In genomic region chr3:71128951-71129350, GRCh38 we compare ENCODE assay signal across 9 cellular contexts.
DNase-seq lines count a peak whose midpoint lies in the region; ATAC-seq, FAIRE-seq and TF ChIP-seq lines count a peak whose summit lies in the region.
"Had no signal": no experiment of that assay in that cellular context is flagged by ENCODE, and none has a peak within 500 bp of the region (broad histone marks: within the 10 kb centered on the region; RNA-seq: fewer than 3 reads in every experiment).

No MANE protein-coding gene starts in this region.

- H3K79me2 ChIP-seq in Karpas-422 (ENCODE audit: low read length): peaks cover 95% of the 10 kb centered on the region

- CTCF ChIA-PET in A549 (lab: Yijun Ruan, JAX): interaction anchor here (1.3 kb wide), 1 partner anchor 24 kb away, joined by 3 read pairs; no protein-coding TSS in a partner anchor
- CTCF ChIA-PET in naive thymus-derived CD4-positive, alpha-beta T cell (lab: Charles Lee): interaction anchor here (0.6 kb wide), 1 partner anchor 10 kb away, joined by 4 read pairs; no protein-coding TSS in a partner anchor

- H3K4me2 ChIP-seq in A549 (peak overlapping the region; percentile 81), Karpas-422 (ENCODE audit: low read depth, low read length, poor library complexity, severe bottlenecking) (peak overlapping the region; percentile 74)

- DNase-seq in A549 (ENCODE audit: low read depth in 1 of 2, low spot score in 1 of 2) (no peak), Karpas-422 (no peak), NCI-H2171 treated with DMSO at 0.1 percent for 48 hours (lab: John Stamatoyannopoulos, UW) (no peak), NCI-H1694 treated with DMSO at 0.1 percent for 48 hours (lab: John Stamatoyannopoulos, UW) (no peak), occipital lobe (lab: John Stamatoyannopoulos, UW) (no peak), SKM-1 treated with dmso at 0.1 percent for 144 hours (lab: John Stamatoyannopoulos, UW; ENCODE audit: unreplicated experiment) (no peak)
- peak; percentile 14 for DNase-seq in central memory CD4-positive, alpha-beta T cell
- peak in 2 of 9 donors; percentile 30 for DNase-seq in naive thymus-derived CD4-positive, alpha-beta T cell

- H3K4me3 Mint-ChIP-seq in naive thymus-derived CD4-positive, alpha-beta T cell: peak overlapping the region; percentile 85 to 97 (median 91)

- H3K27ac Mint-ChIP-seq in naive thymus-derived CD4-positive, alpha-beta T cell: peak overlapping the region; percentile 94 to 99 (median 97)

- H3K27me3 Mint-ChIP-seq in naive thymus-derived CD4-positive, alpha-beta T cell: no peaks in the 10 kb centered on the region

- H3K9ac ChIP-seq in Karpas-422 (ENCODE audit: low read length): peak overlapping the region; percentile 63; the same call in 1 of the 2 replicates
- H3K9ac ChIP-seq: KMS-11 had no signal

- H3K36me3 Mint-ChIP-seq in naive thymus-derived CD4-positive, alpha-beta T cell: peaks cover 3 to 21% (median 15%) of the 10 kb centered on the region in 5 donors

- no peak for TF ChIP-seq POLR2A in A549 (IDR thresholded peaks at IDR 0.05; ENCODE audit: low read length)

- H3K4me3 ChIP-seq in A549 (peak overlapping the region; percentile 51), Karpas-422 (ENCODE audit: low read length) (peak overlapping the region; percentile 55; the same call in 1 of the 2 replicates)
- H3K4me3 ChIP-seq in naive thymus-derived CD4-positive, alpha-beta T cell (ENCODE audit: low read length): peak overlapping the region; percentile 71

- WGBS in A549 (ENCODE audit: missing lambda C conversion rate): 40% methylated on average over 6 of the region's 6 CpGs

- no peak for ATAC-seq in A549
- ATAC-seq in naive thymus-derived CD4-positive, alpha-beta T cell: no peak

- no peaks in the 10 kb centered on the region for H4K20me1 ChIP-seq in Karpas-422 (ENCODE audit: insufficient read depth, low read depth, low read length)

- POLR2A ChIA-PET in A549 (lab: Yijun Ruan, JAX): no interaction called here
- POLR2A ChIA-PET in naive thymus-derived CD4-positive, alpha-beta T cell (lab: Charles Lee): interaction anchor here (0.5 to 4.2 kb wide), 13 partner anchors 13 to 1874 kb away, joined by 3 to 34 read pairs (median 4); no protein-coding TSS in a partner anchor

- no peak overlapping the region for H2AFZ ChIP-seq in Karpas-422 (ENCODE audit: low read length)

- no peak for TF ChIP-seq RAD21 in A549 (conservative IDR thresholded peaks at IDR 0.05 in 1 of 2, IDR thresholded peaks at IDR 0.05 in 1 of 2)

- no peaks in the 10 kb centered on the region for H3K36me3 ChIP-seq in Karpas-422 (ENCODE audit: insufficient read depth, low read length)
- H3K36me3 ChIP-seq in naive thymus-derived CD4-positive, alpha-beta T cell (ENCODE audit: control insufficient read depth in 2 of 3, insufficient read depth in 3 of 3, low read length in 3 of 3): no peaks in the 10 kb centered on the region

- H3K9me3 ChIP-seq in A549 (no peaks in the 10 kb centered on the region), Karpas-422 (ENCODE audit: low read length) (no peaks in the 10 kb centered on the region)
- H3K9me3 ChIP-seq in naive thymus-derived CD4-positive, alpha-beta T cell (ENCODE audit: control insufficient read depth in 2 of 3, low read length in 3 of 3): no peaks in the 10 kb centered on the region

- H3K4me1 ChIP-seq in A549 (peaks cover 57% of the 10 kb centered on the region), Karpas-422 (ENCODE audit: low read length) (peaks cover 82% of the 10 kb centered on the region)
- H3K4me1 ChIP-seq in naive thymus-derived CD4-positive, alpha-beta T cell (ENCODE audit: control insufficient read depth in 2 of 2, insufficient read depth in 2 of 2, low read length in 2 of 2): peaks cover 50 to 54% of the 10 kb centered on the region in 2 donors

- TF ChIP-seq EP300 in A549 (IDR thresholded peaks at IDR 0.05): no peak

- no peaks in the 10 kb centered on the region for H3K9me2 ChIP-seq in Karpas-422 (replicated peaks; ENCODE audit: insufficient read depth, low read length)

- intact Hi-C loops in naive thymus-derived CD4-positive, alpha-beta T cell (cut with micrococcal nuclease): loop anchor here (1.0 to 5.0 kb wide), 3 partner anchors 24 to 593 kb away; no protein-coding TSS in a partner anchor

- peaks cover 47 to 82% (median 78%) of the 10 kb centered on the region in 7 donors for H3K4me1 Mint-ChIP-seq in naive thymus-derived CD4-positive, alpha-beta T cell

- no peaks in the 10 kb centered on the region for H3K27me3 ChIP-seq in Karpas-422 (ENCODE audit: low read length)
- H3K27me3 ChIP-seq in naive thymus-derived CD4-positive, alpha-beta T cell (ENCODE audit: control insufficient read depth in 2 of 2, insufficient read depth in 2 of 2, low read length in 2 of 2): no peaks in the 10 kb centered on the region

- no peak for FAIRE-seq in A549 (lab: Jason Lieb, UNC)

- TF ChIP-seq CTCF in A549 (IDR thresholded peaks at IDR 0.05): no peak

- H3K9me3 Mint-ChIP-seq in naive thymus-derived CD4-positive, alpha-beta T cell: no peaks in the 10 kb centered on the region

- H3K27ac ChIP-seq in A549: peak overlapping the region; percentile 69 to 75
- peak overlapping the region; percentile 86 for H3K27ac ChIP-seq in Karpas-422 (ENCODE audit: low read length)
- peak overlapping the region; percentile 89 for H3K27ac ChIP-seq in naive thymus-derived CD4-positive, alpha-beta T cell (ENCODE audit: low read depth, low read length)
- H3K27ac ChIP-seq: KMS-11 had no signal

TF ChIP-seq in A549, 52 proteins besides CTCF, POLR2A, EP300 and RAD21:
- no peak for TF ChIP-seq FOXS1 (CRISPR knock-in tag; IDR thresholded peaks at IDR 0.05)
- no peak for TF ChIP-seq CHD4 (IDR thresholded peaks at IDR 0.05; ENCODE audit: borderline replicate concordance)
- TF ChIP-seq HMGXB4 (CRISPR knock-in tag; IDR thresholded peaks at IDR 0.05; ENCODE audit: borderline replicate concordance): no peak
- no peak for TF ChIP-seq MAX (IDR thresholded peaks at IDR 0.05)
- TF ChIP-seq NPAS2 (CRISPR knock-in tag; IDR thresholded peaks at IDR 0.05; ENCODE audit: borderline replicate concordance): no peak
- TF ChIP-seq EHF (CRISPR knock-in tag; IDR thresholded peaks at IDR 0.05): no peak
- no peak for TF ChIP-seq GATA3 (IDR thresholded peaks at IDR 0.05; ENCODE audit: borderline replicate concordance)
- TF ChIP-seq RCOR1 (IDR thresholded peaks at IDR 0.05; ENCODE audit: low read depth, low read length): no peak
- TF ChIP-seq BCL3 (IDR thresholded peaks at IDR 0.05): no peak
- TF ChIP-seq MYC (IDR thresholded peaks at IDR 0.05; ENCODE audit: borderline replicate concordance, low read length): no peak
- no peak for TF ChIP-seq HEYL (CRISPR knock-in tag; IDR thresholded peaks at IDR 0.05)
- TF ChIP-seq KDM1A (IDR thresholded peaks at IDR 0.05; ENCODE audit: low read depth): no peak
- no peak for TF ChIP-seq PBX3 (IDR thresholded peaks at IDR 0.05)
- TF ChIP-seq FOSB (CRISPR knock-in tag; IDR thresholded peaks at IDR 0.05): no peak
